1 cellular context compared by ENCODE assay signal in the genomic region with DNA sequence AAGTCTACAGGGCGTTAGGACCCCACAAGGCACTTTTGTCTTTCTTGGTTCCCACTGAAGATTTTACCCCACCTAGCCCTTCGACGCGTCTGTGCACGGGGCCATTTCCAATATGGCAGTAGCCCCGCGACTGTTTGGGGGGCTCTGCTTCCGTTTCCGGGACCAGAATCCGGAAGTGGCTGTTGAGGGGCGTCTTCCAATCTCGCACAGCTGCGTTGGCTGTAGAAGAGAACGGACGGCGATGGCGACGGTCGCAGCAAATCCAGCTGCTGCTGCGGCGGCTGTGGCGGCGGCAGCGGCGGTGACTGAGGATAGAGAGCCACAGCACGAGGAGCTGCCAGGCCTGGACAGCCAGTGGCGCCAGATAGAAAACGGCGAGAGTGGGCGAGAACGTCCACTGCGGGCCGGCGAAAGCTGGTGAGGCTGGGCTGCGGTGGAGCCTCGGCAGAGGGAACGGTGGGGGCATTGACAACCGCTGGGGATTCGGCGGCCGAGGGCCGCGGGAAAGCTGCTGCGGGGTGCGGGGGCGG.
TF ChIP-seq lines count a peak whose summit lies in the region.

USP11 (plus strand) TSS at position 207 of the 530 bp plus-strand sequence; CDS start at position 242, 35 bp downstream.

TF ChIP-seq in HepG2, 621 proteins besides CTCF, POLR2A, EP300 and RAD21 (continued from another document and continues in another):
- TF ChIP-seq ZNF414 (CRISPR knock-in tag; IDR thresholded peaks at IDR 0.05) (no peak), SATB2 (CRISPR knock-in tag; IDR thresholded peaks at IDR 0.05) (no peak), STAT6 (CRISPR knock-in tag; IDR thresholded peaks at IDR 0.05; ENCODE audit: borderline replicate concordance) (no peak), RARA (CRISPR knock-in tag; IDR thresholded peaks at IDR 0.05) (0 out of 2 replicates have a peak, but pooled peaks have one; percentile 8), ZNF770 (CRISPR knock-in tag; IDR thresholded peaks at IDR 0.05) (no peak), KLF6 (CRISPR knock-in tag; IDR thresholded peaks at IDR 0.05) (no peak), PAWR (CRISPR knock-in tag; IDR thresholded peaks at IDR 0.05; ENCODE audit: borderline replicate concordance) (no peak), THAP9 (CRISPR knock-in tag; IDR thresholded peaks at IDR 0.05; ENCODE audit: borderline replicate concordance) (peak; percentile 53; the same call in 1 of the 2 replicates), RBM22 (optimal IDR thresholded peaks at IDR 0.05; ENCODE audit: low read length) (no peak), ETV5 (CRISPR knock-in tag; IDR thresholded peaks at IDR 0.05; ENCODE audit: borderline replicate concordance) (peak; percentile 69; the same call in 1 of the 2 replicates), ZBTB14 (CRISPR knock-in tag; IDR thresholded peaks at IDR 0.05) (no peak), TGIF2 (CRISPR knock-in tag; IDR thresholded peaks at IDR 0.05) (no peak), PAX8 (CRISPR knock-in tag; IDR thresholded peaks at IDR 0.05; ENCODE audit: borderline replicate concordance) (no peak), FOXK1 (CRISPR knock-in tag; IDR thresholded peaks at IDR 0.05; ENCODE audit: borderline replicate concordance, low read depth) (no peak), SETDB1 (CRISPR knock-in tag; IDR thresholded peaks at IDR 0.05; ENCODE audit: borderline replicate concordance) (no peak), STAG1 (CRISPR knock-in tag; IDR thresholded peaks at IDR 0.05) (no peak), ZNF180 (CRISPR knock-in tag; IDR thresholded peaks at IDR 0.05; ENCODE audit: borderline replicate concordance, low read depth) (no peak), ZNF737 (CRISPR knock-in tag; IDR thresholded peaks at IDR 0.05; ENCODE audit: borderline replicate concordance) (no peak), CENPX (CRISPR knock-in tag; IDR thresholded peaks at IDR 0.05) (no peak), ZFP36L2 (CRISPR knock-in tag; IDR thresholded peaks at IDR 0.05) (no peak), TBX3 (IDR thresholded peaks at IDR 0.05; ENCODE audit: borderline replicate concordance) (no peak), ZBTB7A (CRISPR knock-in tag; IDR thresholded peaks at IDR 0.05) (peak; percentile 74; the same call in 1 of the 2 replicates), ZSCAN31 (CRISPR knock-in tag; IDR thresholded peaks at IDR 0.05; ENCODE audit: low read depth) (no peak), ZNF121 (CRISPR knock-in tag; IDR thresholded peaks at IDR 0.05) (no peak), NPAS2 (CRISPR knock-in tag; IDR thresholded peaks at IDR 0.05; ENCODE audit: borderline replicate concordance) (no peak)
- TF ChIP-seq, protein P1, sequence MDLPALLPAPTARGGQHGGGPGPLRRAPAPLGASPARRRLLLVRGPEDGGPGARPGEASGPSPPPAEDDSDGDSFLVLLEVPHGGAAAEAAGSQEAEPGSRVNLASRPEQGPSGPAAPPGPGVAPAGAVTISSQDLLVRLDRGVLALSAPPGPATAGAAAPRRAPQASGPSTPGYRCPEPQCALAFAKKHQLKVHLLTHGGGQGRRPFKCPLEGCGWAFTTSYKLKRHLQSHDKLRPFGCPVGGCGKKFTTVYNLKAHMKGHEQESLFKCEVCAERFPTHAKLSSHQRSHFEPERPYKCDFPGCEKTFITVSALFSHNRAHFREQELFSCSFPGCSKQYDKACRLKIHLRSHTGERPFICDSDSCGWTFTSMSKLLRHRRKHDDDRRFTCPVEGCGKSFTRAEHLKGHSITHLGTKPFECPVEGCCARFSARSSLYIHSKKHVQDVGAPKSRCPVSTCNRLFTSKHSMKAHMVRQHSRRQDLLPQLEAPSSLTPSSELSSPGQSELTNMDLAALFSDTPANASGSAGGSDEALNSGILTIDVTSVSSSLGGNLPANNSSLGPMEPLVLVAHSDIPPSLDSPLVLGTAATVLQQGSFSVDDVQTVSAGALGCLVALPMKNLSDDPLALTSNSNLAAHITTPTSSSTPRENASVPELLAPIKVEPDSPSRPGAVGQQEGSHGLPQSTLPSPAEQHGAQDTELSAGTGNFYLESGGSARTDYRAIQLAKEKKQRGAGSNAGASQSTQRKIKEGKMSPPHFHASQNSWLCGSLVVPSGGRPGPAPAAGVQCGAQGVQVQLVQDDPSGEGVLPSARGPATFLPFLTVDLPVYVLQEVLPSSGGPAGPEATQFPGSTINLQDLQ (CRISPR knock-in tag; IDR thresholded peaks at IDR 0.05): 0 out of 2 replicates have a peak, but pooled peaks have one; percentile 28
- TF ChIP-seq, protein P2, sequence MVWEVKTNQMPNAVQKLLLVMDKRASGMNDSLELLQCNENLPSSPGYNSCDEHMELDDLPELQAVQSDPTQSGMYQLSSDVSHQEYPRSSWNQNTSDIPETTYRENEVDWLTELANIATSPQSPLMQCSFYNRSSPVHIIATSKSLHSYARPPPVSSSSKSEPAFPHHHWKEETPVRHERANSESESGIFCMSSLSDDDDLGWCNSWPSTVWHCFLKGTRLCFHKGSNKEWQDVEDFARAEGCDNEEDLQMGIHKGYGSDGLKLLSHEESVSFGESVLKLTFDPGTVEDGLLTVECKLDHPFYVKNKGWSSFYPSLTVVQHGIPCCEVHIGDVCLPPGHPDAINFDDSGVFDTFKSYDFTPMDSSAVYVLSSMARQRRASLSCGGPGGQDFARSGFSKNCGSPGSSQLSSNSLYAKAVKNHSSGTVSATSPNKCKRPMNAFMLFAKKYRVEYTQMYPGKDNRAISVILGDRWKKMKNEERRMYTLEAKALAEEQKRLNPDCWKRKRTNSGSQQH (CRISPR knock-in tag; IDR thresholded peaks at IDR 0.05; ENCODE audit: low read depth): no peak; the same call in 1 of the 2 replicates
- TF ChIP-seq, protein P3, sequence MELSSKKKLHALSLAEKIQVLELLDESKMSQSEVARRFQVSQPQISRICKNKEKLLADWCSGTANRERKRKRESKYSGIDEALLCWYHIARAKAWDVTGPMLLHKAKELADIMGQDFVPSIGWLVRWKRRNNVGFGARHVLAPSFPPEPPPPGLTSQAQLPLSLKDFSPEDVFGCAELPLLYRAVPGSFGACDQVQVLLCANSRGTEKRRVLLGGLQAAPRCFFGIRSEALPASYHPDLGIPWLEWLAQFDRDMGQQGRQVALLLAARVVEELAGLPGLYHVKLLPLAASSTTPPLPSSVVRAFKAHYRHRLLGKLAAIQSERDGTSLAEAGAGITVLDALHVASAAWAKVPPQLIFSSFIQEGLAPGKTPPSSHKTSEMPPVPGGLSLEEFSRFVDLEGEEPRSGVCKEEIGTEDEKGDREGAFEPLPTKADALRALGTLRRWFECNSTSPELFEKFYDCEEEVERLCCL (CRISPR knock-in tag; IDR thresholded peaks at IDR 0.05; ENCODE audit: borderline replicate concordance): no peak
